ENCODE assay signal across 40 cellular contexts in the genomic region with DNA sequence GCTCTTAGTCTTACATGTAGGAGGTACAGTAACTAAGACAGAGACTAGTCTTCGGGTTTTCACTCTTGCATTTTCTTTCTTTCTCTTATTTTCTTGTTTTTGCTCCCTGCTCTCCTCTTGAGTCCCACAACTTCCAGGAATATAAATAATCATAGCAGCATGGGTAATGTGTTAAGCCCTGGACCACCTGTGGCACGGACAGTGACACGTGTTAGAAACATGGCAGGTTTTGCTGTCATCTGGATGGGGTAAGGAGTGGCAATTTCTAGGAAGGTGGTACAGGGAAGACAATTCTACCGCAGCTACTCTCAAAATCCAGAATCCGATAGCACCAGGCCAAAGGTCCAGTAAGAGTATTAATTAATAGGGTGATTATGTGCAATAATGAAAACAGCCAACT.
"Had no signal": no experiment of that assay in that cellular context is flagged by ENCODE, and none has a peak within 500 bp of the region (broad histone marks: within the 10 kb centered on the region; RNA-seq: fewer than 3 reads in every experiment).

No MANE protein-coding gene starts in this region.

- H3K4me3 Mint-ChIP-seq: activated naive CD4-positive, alpha-beta T cell treated with anti-CD3 and anti-CD28 coated beads for 36 hours; activated naive CD4-positive, alpha-beta T cell treated with anti-CD3 and anti-CD28 coated beads, Interleukin-2, amount 10 ng/mL, durations not matched to agents 7 days and 5 days; activated naive CD4-positive, alpha-beta T cell treated with anti-CD3 and anti-CD28 coated beads, Interleukin-2, amount 50 U/mL, for 24 hours; activated naive CD8-positive, alpha-beta T cell; activated naive CD8-positive, alpha-beta T cell treated with anti-CD3 and anti-CD28 coated beads for 36 hours; activated naive CD8-positive, alpha-beta T cell treated with anti-CD3 and anti-CD28 coated beads, Interleukin-2, amount 10 ng/mL, durations not matched to agents 7 days and 5 days; activated naive CD8-positive, alpha-beta T cell treated with anti-CD3 and anti-CD28 coated beads, Interleukin-2, amount 50 U/mL, for 24 hours; activated T-cell treated with anti-CD3 and anti-CD28 coated beads, Interleukin-2, amount 50 U/mL, for 24 hours; activated T-cell treated with anti-CD3 and anti-CD28 coated beads, Interleukin-2, amount 50 U/mL, for 4 hours; activated T-cell treated with anti-CD3 and anti-CD28 coated beads, Interleukin-2, amount 50 U/mL, for 72 hours; activated T-helper 1 cell treated with anti-CD3 and anti-CD28 coated beads, Interleukin-12 subunit alpha, Interleukin-12 subunit beta, Interleukin-2, Interleukin-4 antibody, amounts not matched to agents 30 ng/mL and 10 ng/mL and 1 ng/mL, durations not matched to agents 14 hours and 24 hours and 36 hours; activated T-helper 17 cell treated with anti-CD3 and anti-CD28 coated beads, Interleukin-2, amount 50 U/mL, for 72 hours; brain; central memory CD8-positive, alpha-beta T cell had no signal

- H3K27ac ChIP-seq: adrenal gland, ascending aorta, body of pancreas, brain microvascular endothelial cell, breast epithelium, cardiac muscle cell had no signal

- H3K27me3 Mint-ChIP-seq: activated naive CD4-positive, alpha-beta T cell treated with anti-CD3 and anti-CD28 coated beads, Interleukin-2, amount 10 ng/mL, durations not matched to agents 7 days and 5 days; activated naive CD8-positive, alpha-beta T cell treated with anti-CD3 and anti-CD28 coated beads for 36 hours; activated naive CD8-positive, alpha-beta T cell treated with anti-CD3 and anti-CD28 coated beads, Interleukin-2, amount 10 ng/mL, durations not matched to agents 7 days and 5 days; activated naive CD8-positive, alpha-beta T cell treated with anti-CD3 and anti-CD28 coated beads, Interleukin-2, amount 50 U/mL, for 24 hours; activated T-cell treated with anti-CD3 and anti-CD28 coated beads, Interleukin-2, amount 50 U/mL, for 24 hours; activated T-helper 17 cell treated with anti-CD3 and anti-CD28 coated beads, Interleukin-2, amount 50 U/mL, for 72 hours; brain; central memory CD8-positive, alpha-beta T cell had no signal

- ATAC-seq: activated naive CD4-positive, alpha-beta T cell treated with anti-CD3 and anti-CD28 coated beads, Interleukin-2, amount 50 U/mL, for 72 hours; activated naive CD8-positive, alpha-beta T cell treated with anti-CD3 and anti-CD28 coated beads, Interleukin-2, amount 50 U/mL, for 24 hours; activated T-cell treated with anti-CD3 and anti-CD28 coated beads, Interleukin-2, amount 50 U/mL, for 4 hours; activated T-cell treated with anti-CD3 and anti-CD28 coated beads, Interleukin-2, amount 50 U/mL, for 72 hours; activated T-helper 17 cell treated with anti-CD3 and anti-CD28 coated beads, Interleukin-2, amount 50 U/mL, for 72 hours; body of pancreas had no signal

- H3K27ac Mint-ChIP-seq: activated naive CD4-positive, alpha-beta T cell treated with anti-CD3 and anti-CD28 coated beads for 36 hours; activated naive CD4-positive, alpha-beta T cell treated with anti-CD3 and anti-CD28 coated beads, Interleukin-2, amount 10 ng/mL, durations not matched to agents 7 days and 5 days; activated naive CD4-positive, alpha-beta T cell treated with anti-CD3 and anti-CD28 coated beads, Interleukin-2, amount 50 U/mL, for 24 hours; activated naive CD4-positive, alpha-beta T cell treated with anti-CD3 and anti-CD28 coated beads, Interleukin-2, amount 50 U/mL, for 72 hours; activated naive CD8-positive, alpha-beta T cell; activated naive CD8-positive, alpha-beta T cell treated with anti-CD3 and anti-CD28 coated beads for 36 hours; activated naive CD8-positive, alpha-beta T cell treated with anti-CD3 and anti-CD28 coated beads, Interleukin-2, amount 10 ng/mL, durations not matched to agents 7 days and 5 days; activated naive CD8-positive, alpha-beta T cell treated with anti-CD3 and anti-CD28 coated beads, Interleukin-2, amount 50 U/mL, for 24 hours; activated T-cell treated with anti-CD3 and anti-CD28 coated beads, Interleukin-2, amount 50 U/mL, for 24 hours; activated T-cell treated with anti-CD3 and anti-CD28 coated beads, Interleukin-2, amount 50 U/mL, for 72 hours; activated T-helper 1 cell treated with anti-CD3 and anti-CD28 coated beads, Interleukin-12 subunit alpha, Interleukin-12 subunit beta, Interleukin-2, Interleukin-4 antibody, amounts not matched to agents 30 ng/mL and 10 ng/mL and 1 ng/mL, durations not matched to agents 14 hours and 24 hours and 36 hours; activated T-helper 17 cell treated with anti-CD3 and anti-CD28 coated beads, Interleukin-2, amount 50 U/mL, for 72 hours; activated T-helper 2 cell treated with anti-CD3 and anti-CD28 coated beads, Interferon-gamma antibody, Interleukin-2, Interleukin-4, amounts not matched to agents 10 μg/mL and 5 μg/mL and 100 μg/mL, durations not matched to agents 14 hours and 24 hours and 36 hours; brain had no signal

- H3K36me3 ChIP-seq: adrenal gland, ascending aorta, brain microvascular endothelial cell, breast epithelium, cardiac muscle cell had no signal

- DNase-seq: activated effector memory CD4-positive, alpha-beta T cell treated with anti-CD3 and anti-CD28 coated beads, Interleukin-2, amount 50 U/mL, for 16 hours; activated effector memory CD4-positive, alpha-beta T cell treated with Interleukin-2 at 50 U/mL for 16 hours; activated gamma-delta T cell; activated gamma-delta T cell treated with Interleukin-2 at 50 U/mL for 16 hours; activated naive CD4-positive, alpha-beta T cell; activated naive CD4-positive, alpha-beta T cell treated with anti-CD3 and anti-CD28 coated beads for 36 hours; activated naive CD4-positive, alpha-beta T cell treated with anti-CD3 and anti-CD28 coated beads, Interleukin-2, amount 10 ng/mL, durations not matched to agents 7 days and 5 days; activated naive CD4-positive, alpha-beta T cell treated with anti-CD3 and anti-CD28 coated beads, Interleukin-2, amount 50 U/mL, for 16 hours; activated naive CD4-positive, alpha-beta T cell treated with Interleukin-2 at 50 U/mL for 16 hours; activated naive CD8-positive, alpha-beta T cell treated with anti-CD3 and anti-CD28 coated beads for 36 hours; activated naive CD8-positive, alpha-beta T cell treated with anti-CD3 and anti-CD28 coated beads, Interleukin-2, amount 10 ng/mL, durations not matched to agents 7 days and 5 days; activated naive CD8-positive, alpha-beta T cell treated with anti-CD3 and anti-CD28 coated beads, Interleukin-2, amount 50 U/mL, for 24 hours; activated T-cell treated with anti-CD3 and anti-CD28 coated beads, Interleukin-2, amount 50 U/mL, for 1 hour; activated T-cell treated with anti-CD3 and anti-CD28 coated beads, Interleukin-2, amount 50 U/mL, for 24 hours; activated T-cell treated with anti-CD3 and anti-CD28 coated beads, Interleukin-2, amount 50 U/mL, for 4 hours; activated T-cell treated with anti-CD3 and anti-CD28 coated beads, Interleukin-2, amount 50 U/mL, for 48 hours; activated T-cell treated with anti-CD3 and anti-CD28 coated beads, Interleukin-2, amount 50 U/mL, for 72 hours; adrenal gland; amniotic stem cell; amygdala; anterior cingulate cortex; aorta; body of pancreas; brain microvascular endothelial cell; caudate nucleus; central memory CD4-positive, alpha-beta T cell; cerebellar nuclear complex had no signal

- H3K4me3 ChIP-seq: adrenal gland, ascending aorta, body of pancreas, breast epithelium, cardiac muscle cell had no signal

- H3K4me1 Mint-ChIP-seq: activated naive CD4-positive, alpha-beta T cell treated with anti-CD3 and anti-CD28 coated beads, Interleukin-2, amount 10 ng/mL, durations not matched to agents 7 days and 5 days; activated naive CD4-positive, alpha-beta T cell treated with anti-CD3 and anti-CD28 coated beads, Interleukin-2, amount 50 U/mL, for 24 hours; activated naive CD8-positive, alpha-beta T cell treated with anti-CD3 and anti-CD28 coated beads for 36 hours; activated naive CD8-positive, alpha-beta T cell treated with anti-CD3 and anti-CD28 coated beads, Interleukin-2, amount 10 ng/mL, durations not matched to agents 7 days and 5 days; activated naive CD8-positive, alpha-beta T cell treated with anti-CD3 and anti-CD28 coated beads, Interleukin-2, amount 50 U/mL, for 24 hours; activated T-helper 17 cell treated with anti-CD3 and anti-CD28 coated beads, Interleukin-2, amount 50 U/mL, for 72 hours; brain; central memory CD8-positive, alpha-beta T cell had no signal

- H3K9me3 ChIP-seq: adrenal gland, ascending aorta, body of pancreas had no signal

- FAIRE-seq: astrocyte, bronchial epithelial cell had no signal

- H3K36me3 Mint-ChIP-seq: activated naive CD4-positive, alpha-beta T cell treated with anti-CD3 and anti-CD28 coated beads, Interleukin-2, amount 10 ng/mL, durations not matched to agents 7 days and 5 days; activated naive CD4-positive, alpha-beta T cell treated with anti-CD3 and anti-CD28 coated beads, Interleukin-2, amount 50 U/mL, for 24 hours; activated naive CD4-positive, alpha-beta T cell treated with anti-CD3 and anti-CD28 coated beads, Interleukin-2, amount 50 U/mL, for 72 hours; activated naive CD8-positive, alpha-beta T cell; activated naive CD8-positive, alpha-beta T cell treated with anti-CD3 and anti-CD28 coated beads for 36 hours; activated naive CD8-positive, alpha-beta T cell treated with anti-CD3 and anti-CD28 coated beads, Interleukin-2, amount 10 ng/mL, durations not matched to agents 7 days and 5 days; brain had no signal

- H3K9me3 Mint-ChIP-seq: activated naive CD4-positive, alpha-beta T cell treated with anti-CD3 and anti-CD28 coated beads, Interleukin-2, amount 10 ng/mL, durations not matched to agents 7 days and 5 days; activated naive CD4-positive, alpha-beta T cell treated with anti-CD3 and anti-CD28 coated beads, Interleukin-2, amount 50 U/mL, for 24 hours; activated naive CD8-positive, alpha-beta T cell treated with anti-CD3 and anti-CD28 coated beads, Interleukin-2, amount 50 U/mL, for 24 hours; activated T-cell treated with anti-CD3 and anti-CD28 coated beads, Interleukin-2, amount 50 U/mL, for 24 hours; activated T-helper 1 cell treated with anti-CD3 and anti-CD28 coated beads, Interleukin-12 subunit alpha, Interleukin-12 subunit beta, Interleukin-2, Interleukin-4 antibody, amounts not matched to agents 30 ng/mL and 10 ng/mL and 1 ng/mL, durations not matched to agents 14 hours and 24 hours and 36 hours; activated T-helper 17 cell treated with anti-CD3 and anti-CD28 coated beads, Interleukin-2, amount 50 U/mL, for 72 hours; brain had no signal

- H3K27me3 ChIP-seq: adrenal gland, ascending aorta, body of pancreas, brain microvascular endothelial cell, breast epithelium, cardiac muscle cell had no signal

- H3K4me1 ChIP-seq: adrenal gland, ascending aorta, body of pancreas, breast epithelium had no signal
